ENCODE assay signal across 9 cellular contexts in the genomic region with DNA sequence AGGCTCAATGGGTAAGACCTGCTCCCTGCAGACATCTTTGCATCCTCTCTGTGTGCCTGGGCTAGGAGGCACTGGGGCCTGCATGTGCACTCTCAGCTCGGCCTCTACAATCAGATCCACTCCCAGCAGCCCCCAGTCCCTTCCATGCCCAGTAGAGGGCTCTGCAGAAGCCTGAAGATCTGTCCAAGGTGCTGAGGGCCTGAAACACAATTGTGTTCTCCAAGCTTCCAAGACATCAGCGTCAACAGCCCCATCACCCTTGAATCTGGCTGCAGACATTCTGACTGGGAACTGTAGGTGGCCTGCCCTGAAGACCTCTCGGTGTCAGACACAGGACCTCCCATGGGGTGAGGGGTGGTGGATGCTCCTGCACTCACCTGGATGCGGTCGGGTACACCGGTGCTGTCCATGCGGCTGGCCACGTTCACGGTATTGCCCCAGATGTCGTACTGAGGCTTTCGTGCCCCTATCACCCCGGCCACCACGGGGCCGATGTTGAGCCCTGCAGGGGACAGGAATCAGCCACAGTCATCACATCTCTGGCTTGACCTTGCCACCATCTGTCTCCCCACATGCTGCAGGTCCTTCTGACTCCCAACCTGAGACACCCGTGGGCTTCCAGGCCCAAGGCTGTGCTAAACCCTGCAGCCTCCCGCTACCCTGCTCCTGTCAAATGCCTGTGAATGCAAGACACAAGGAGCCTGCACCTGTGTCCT.
DNase-seq lines count a peak whose midpoint lies in the region; ATAC-seq, FAIRE-seq and TF ChIP-seq lines count a peak whose summit lies in the region.
"Had no signal": no experiment of that assay in that cellular context is flagged by ENCODE, and none has a peak within 500 bp of the region (broad histone marks: within the 10 kb centered on the region; RNA-seq: fewer than 3 reads in every experiment).

No MANE protein-coding gene starts in this region.

- TF ChIP-seq CTCF in OCI-LY3 (IDR thresholded peaks at IDR 0.05; ENCODE audit: low read depth, low read length) (peak; percentile 74), GM12878 (IDR thresholded peaks at IDR 0.05 in 2 of 3, conservative IDR thresholded peaks at IDR 0.05 in 1 of 3; ENCODE audit: control insufficient read depth in 2 of 3, extremely low read depth in 1 of 3, insufficient read depth in 1 of 3, low read depth in 3 of 3, low read length in 3 of 3) (peak; percentile 75 to 90 (median 87))

- H3K27me3 ChIP-seq in HAP-1 (ENCODE audit: low read depth) (no peaks in the 10 kb centered on the region), OCI-LY3 (ENCODE audit: low read depth, low read length) (peaks cover 4% of the 10 kb centered on the region), GM12878 (replicated peaks in 1 of 2; ENCODE audit: control insufficient read depth in 2 of 2, insufficient read depth in 2 of 2, low read length in 1 of 2) (no peaks in the 10 kb centered on the region; a peak in 1 of 4 replicates)

- TF ChIP-seq EP300 in GM12878 (IDR thresholded peaks at IDR 0.05; ENCODE audit: borderline replicate concordance in 1 of 2, control insufficient read depth in 1 of 2, low read depth in 2 of 2, low read length in 2 of 2) = no peak

- POLR2A ChIA-PET in GM12878 (lab: Charles Lee) = no interaction called here

- H4K20me1 ChIP-seq in OCI-LY3 (ENCODE audit: insufficient read depth, low read length) (peaks cover 5% of the 10 kb centered on the region; the same call in 1 of the 2 replicates), GM12878 (ENCODE audit: control insufficient read depth, insufficient read depth) (no peaks in the 10 kb centered on the region)

- H3K36me3 ChIP-seq in HAP-1 (replicated peaks) (no peaks in the 10 kb centered on the region), OCI-LY3 (replicated peaks; ENCODE audit: low read depth, low read length) (no peaks in the 10 kb centered on the region), GM12878 (ENCODE audit: control insufficient read depth in 2 of 2, insufficient read depth in 2 of 2, low read length in 1 of 2) (no peaks in the 10 kb centered on the region)

- RAD21 ChIA-PET in GM12878 (lab: Charles Lee; ENCODE audit: unreplicated experiment) = interaction anchor here (1.1 kb wide), 1 partner anchor 17 kb away, joined by 3 read pairs; no protein-coding TSS in a partner anchor

- H3K9ac ChIP-seq in OCI-LY3 (ENCODE audit: low read length) = no peak overlapping the region
- H3K9ac ChIP-seq in GM12878 (ENCODE audit: control insufficient read depth, insufficient read depth, low read length) = no peak overlapping the region

- TF ChIP-seq RAD21 in GM12878 (IDR thresholded peaks at IDR 0.05; ENCODE audit: insufficient read depth, low read depth, low read length) = peak; percentile 48

- H3K4me2 ChIP-seq in OCI-LY3 (ENCODE audit: low read length) (no peak overlapping the region), GM12878 (ENCODE audit: control insufficient read depth, insufficient read depth) (no peak overlapping the region)

- DNase-seq in NCI-H1092 treated with DMSO at 0.1 percent for 48 hours (lab: John Stamatoyannopoulos, UW) = peak; percentile 4
- DNase-seq in NCI-H1092 (lab: John Stamatoyannopoulos, UW) = no peak
- peak; percentile 59 to 80 for DNase-seq in HAP-1 (ENCODE audit: low spot score in 2 of 2)
- DNase-seq in GM12878 (ENCODE audit: low read depth, low spot score) = no peak
- DNase-seq in iPS-NIHi7 (ENCODE audit: extremely low spot score) = peak; percentile 93
- peak; percentile 3 for DNase-seq in stimulated activated CD8-positive, alpha-beta memory T cell treated with anti-CD3 and anti-CD28 coated beads, Interleukin-7, amount 100 ng/mL, for 24 hours (ENCODE audit: low read depth)

- H3K79me2 ChIP-seq in OCI-LY3 (ENCODE audit: low read length) = no peaks in the 10 kb centered on the region
- no peaks in the 10 kb centered on the region for H3K79me2 ChIP-seq in GM12878 (ENCODE audit: control insufficient read depth, insufficient read depth, low read length)

- no peaks in the 10 kb centered on the region for H3K9me3 ChIP-seq in HAP-1
- no peaks in the 10 kb centered on the region for H3K9me3 ChIP-seq in OCI-LY3 (ENCODE audit: insufficient read depth, low read length)
- no peaks in the 10 kb centered on the region for H3K9me3 ChIP-seq in GM12878 (replicated peaks; ENCODE audit: control insufficient read depth, insufficient read depth, low read length)

- TF ChIP-seq POLR2A in GM12878 (IDR thresholded peaks at IDR 0.05; ENCODE audit: low read depth, low read length) = no peak

- no peak for FAIRE-seq in GM12878 (lab: Jason Lieb, UNC)
- FAIRE-seq: A204.1 had no signal

- CTCF ChIA-PET in GM12878 (lab: Yijun Ruan, JAX) = interaction anchor here (0.6 to 1.1 kb wide), 2 partner anchors 15 to 236 kb away, joined by 3 to 4 read pairs; no protein-coding TSS in a partner anchor

- in situ Hi-C loops in HAP-1 (cut with MboI; ENCODE audit: low sequenced_read_pairs) (no loop called here), GM12878 (cut with MboI) (no loop called here)

- H3K27ac ChIP-seq in OCI-LY3 (ENCODE audit: low read length) (no peak overlapping the region), GM12878 (ENCODE audit: control insufficient read depth, insufficient read depth) (no peak overlapping the region)

- H3K4me3 ChIP-seq in HAP-1 (no peak overlapping the region), OCI-LY3 (ENCODE audit: low read length) (no peak overlapping the region), GM12878 (no peak overlapping the region)

- no peak overlapping the region for H2AFZ ChIP-seq in OCI-LY3 (ENCODE audit: low read depth, low read length)
- H2AFZ ChIP-seq in GM12878 (ENCODE audit: control insufficient read depth, low read depth, low read length) = no peak overlapping the region

- BruUV-seq in GM12878 (replicated peaks; lab: Mats Ljungman, UMichigan) = no TSS peak

- 62% methylated on average over 16 of the region's 16 CpGs for WGBS in GM12878 (ENCODE audit: insufficient coverage, insufficient replicate concordance, low lambda C conversion rate, missing lambda C conversion rate)

- SMC1A ChIA-PET in GM12878 (lab: Charles Lee; ENCODE audit: uncharacterized antibody, unreplicated experiment) = no interaction called here

- intact Hi-C loops in GM12878 (cut with micrococcal nuclease; ENCODE audit: unreplicated experiment) = no loop called here

- ATAC-seq in GM12878 = peak; percentile 98
- no peak for ATAC-seq in GM18873 (IDR thresholded peaks at IDR 0.05; ENCODE audit: low FRiP score, unreplicated experiment)

- H3K4me1 ChIP-seq in HAP-1 (no peaks in the 10 kb centered on the region), OCI-LY3 (ENCODE audit: low read length) (no peaks in the 10 kb centered on the region), GM12878 (ENCODE audit: control insufficient read depth, insufficient read depth, low read length) (no peaks in the 10 kb centered on the region)

TF ChIP-seq in GM12878, 131 proteins besides CTCF, POLR2A, EP300 and RAD21:
- TF ChIP-seq, protein P1, sequence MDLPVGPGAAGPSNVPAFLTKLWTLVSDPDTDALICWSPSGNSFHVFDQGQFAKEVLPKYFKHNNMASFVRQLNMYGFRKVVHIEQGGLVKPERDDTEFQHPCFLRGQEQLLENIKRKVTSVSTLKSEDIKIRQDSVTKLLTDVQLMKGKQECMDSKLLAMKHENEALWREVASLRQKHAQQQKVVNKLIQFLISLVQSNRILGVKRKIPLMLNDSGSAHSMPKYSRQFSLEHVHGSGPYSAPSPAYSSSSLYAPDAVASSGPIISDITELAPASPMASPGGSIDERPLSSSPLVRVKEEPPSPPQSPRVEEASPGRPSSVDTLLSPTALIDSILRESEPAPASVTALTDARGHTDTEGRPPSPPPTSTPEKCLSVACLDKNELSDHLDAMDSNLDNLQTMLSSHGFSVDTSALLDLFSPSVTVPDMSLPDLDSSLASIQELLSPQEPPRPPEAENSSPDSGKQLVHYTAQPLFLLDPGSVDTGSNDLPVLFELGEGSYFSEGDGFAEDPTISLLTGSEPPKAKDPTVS (IDR thresholded peaks at IDR 0.05; ENCODE audit: low read depth, low read length) = no peak
- TF ChIP-seq, protein P2, sequence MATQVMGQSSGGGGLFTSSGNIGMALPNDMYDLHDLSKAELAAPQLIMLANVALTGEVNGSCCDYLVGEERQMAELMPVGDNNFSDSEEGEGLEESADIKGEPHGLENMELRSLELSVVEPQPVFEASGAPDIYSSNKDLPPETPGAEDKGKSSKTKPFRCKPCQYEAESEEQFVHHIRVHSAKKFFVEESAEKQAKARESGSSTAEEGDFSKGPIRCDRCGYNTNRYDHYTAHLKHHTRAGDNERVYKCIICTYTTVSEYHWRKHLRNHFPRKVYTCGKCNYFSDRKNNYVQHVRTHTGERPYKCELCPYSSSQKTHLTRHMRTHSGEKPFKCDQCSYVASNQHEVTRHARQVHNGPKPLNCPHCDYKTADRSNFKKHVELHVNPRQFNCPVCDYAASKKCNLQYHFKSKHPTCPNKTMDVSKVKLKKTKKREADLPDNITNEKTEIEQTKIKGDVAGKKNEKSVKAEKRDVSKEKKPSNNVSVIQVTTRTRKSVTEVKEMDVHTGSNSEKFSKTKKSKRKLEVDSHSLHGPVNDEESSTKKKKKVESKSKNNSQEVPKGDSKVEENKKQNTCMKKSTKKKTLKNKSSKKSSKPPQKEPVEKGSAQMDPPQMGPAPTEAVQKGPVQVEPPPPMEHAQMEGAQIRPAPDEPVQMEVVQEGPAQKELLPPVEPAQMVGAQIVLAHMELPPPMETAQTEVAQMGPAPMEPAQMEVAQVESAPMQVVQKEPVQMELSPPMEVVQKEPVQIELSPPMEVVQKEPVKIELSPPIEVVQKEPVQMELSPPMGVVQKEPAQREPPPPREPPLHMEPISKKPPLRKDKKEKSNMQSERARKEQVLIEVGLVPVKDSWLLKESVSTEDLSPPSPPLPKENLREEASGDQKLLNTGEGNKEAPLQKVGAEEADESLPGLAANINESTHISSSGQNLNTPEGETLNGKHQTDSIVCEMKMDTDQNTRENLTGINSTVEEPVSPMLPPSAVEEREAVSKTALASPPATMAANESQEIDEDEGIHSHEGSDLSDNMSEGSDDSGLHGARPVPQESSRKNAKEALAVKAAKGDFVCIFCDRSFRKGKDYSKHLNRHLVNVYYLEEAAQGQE (IDR thresholded peaks at IDR 0.05; ENCODE audit: low read depth, low read length) = peak; percentile 99
- 0 out of 2 replicates have a peak, but pooled peaks have one; percentile 62 for TF ChIP-seq RCOR1 (conservative IDR thresholded peaks at IDR 0.05; ENCODE audit: low read depth, low read length)
- peak; percentile 54; the same call in 1 of the 2 replicates for TF ChIP-seq YY1 (IDR thresholded peaks at IDR 0.05; ENCODE audit: low read depth, low read length)
- 0 out of 2 replicates have a peak, but pooled peaks have one; percentile 40 for TF ChIP-seq IRF4 (IDR thresholded peaks at IDR 0.05; ENCODE audit: low read depth, low read length)
- peak; percentile 56; the same call in 1 of the 2 replicates for TF ChIP-seq SMC3 (IDR thresholded peaks at IDR 0.05; ENCODE audit: borderline replicate concordance, low read length)
TF ChIP-seq in GM12878: peak in this region for 5.

Comparison
In these comparisons a context has a peak if more than half of its experiments do, and no peak if none do; other contexts are left out.
1. DNase-seq: peak in NCI-H1092 treated with DMSO at 0.1 percent for 48 hours (single experiment), HAP-1 (2 of 2), iPS-NIHi7 (single experiment) and stimulated activated CD8-positive, alpha-beta memory T cell treated with anti-CD3 and anti-CD28 coated beads, Interleukin-7, amount 100 ng/mL, for 24 hours (single experiment); none in NCI-H1092 (single experiment) and GM12878 (single experiment).